Comparison of ENCODE assay signal across 8 cellular contexts in genomic region chr11:46243796-46244109, GRCh38. TPM values are rescaled to one million over a fixed set of nuclear protein-coding genes. Genes with fewer than 3 reads are reported as not detected.
A peak's percentile ranks its signal among the peaks of the same experiment; 100 is the strongest.
DNase-seq lines count a peak whose midpoint lies in the region; FAIRE-seq and TF ChIP-seq lines count a peak whose summit lies in the region.

No MANE protein-coding gene starts in this region.

- no peak for DNase-seq in GM12865 (ENCODE audit: low read depth)
- DNase-seq in T-helper 2 cell treated with Interferon-gamma antibody and Interleukin-4, amounts not matched to agents 5 μg/mL and 100 μg/mL, for 36 hours (ENCODE audit: low spot score) = no peak
- DNase-seq in fibroblast of pulmonary artery (ENCODE audit: low read depth) = no peak
- no peak for DNase-seq in sigmoid colon
- DNase-seq in DMS79 (lab: John Stamatoyannopoulos, UW) = no peak
- no peak for DNase-seq in GM13977 (ENCODE audit: low spot score)
- no peak for DNase-seq in H54 (ENCODE audit: insufficient read length, low spot score)
- DNase-seq in RPMI8226 = no peak

- no peak for TF ChIP-seq POLR2A in sigmoid colon (IDR thresholded peaks at IDR 0.05)
- TF ChIP-seq POLR2A in H54 (IDR thresholded peaks at IDR 0.05; ENCODE audit: low read depth, low read length) = no peak

- H3K9me3 ChIP-seq in sigmoid colon = no peaks in the 10 kb centered on the region

- no peak for TF ChIP-seq CTCF in GM12865 (IDR thresholded peaks at IDR 0.05; ENCODE audit: insufficient read depth, low read depth, low read length, missing control alignments)
- no peak for TF ChIP-seq CTCF in fibroblast of pulmonary artery (IDR thresholded peaks at IDR 0.05; ENCODE audit: low read length, missing control alignments)
- TF ChIP-seq CTCF in sigmoid colon (IDR thresholded peaks at IDR 0.05) = no peak
- TF ChIP-seq CTCF in GM13977 (IDR thresholded peaks at IDR 0.05; ENCODE audit: extremely low read depth, insufficient read depth, missing control alignments) = no peak

- peak overlapping the region; percentile 65 for H3K4me3 ChIP-seq in GM12865 (ENCODE audit: low read depth, low read length)
- H3K4me3 ChIP-seq in fibroblast of pulmonary artery (replicated peaks; ENCODE audit: low read depth, low read length) = peak overlapping the region; percentile 53
- H3K4me3 ChIP-seq in sigmoid colon = peak overlapping the region; percentile 26 to 53 (median 48)

- no peak for TF ChIP-seq EP300 in sigmoid colon (IDR thresholded peaks at IDR 0.05)

- no peaks in the 10 kb centered on the region for H3K36me3 Mint-ChIP-seq in T-helper 2 cell treated with Interferon-gamma antibody and Interleukin-4, amounts not matched to agents 5 μg/mL and 100 μg/mL, for 36 hours (ENCODE audit: low read depth)

- no peaks in the 10 kb centered on the region for H3K27me3 Mint-ChIP-seq in T-helper 2 cell treated with Interferon-gamma antibody and Interleukin-4, amounts not matched to agents 5 μg/mL and 100 μg/mL, for 36 hours (ENCODE audit: low read depth)

- in situ Hi-C loops in GM13977 (cut with MboI; ENCODE audit: low pct_unique_long_range_greater_than_20kb, low sequenced_read_pairs, unreplicated experiment) = loop anchor here (5.0 kb wide), 1 partner anchor 74 kb away; no protein-coding TSS in a partner anchor

- peak overlapping the region; percentile 85 to 93 (median 87) for H3K27ac ChIP-seq in sigmoid colon

- peaks cover 24% of the 10 kb centered on the region for H3K4me1 Mint-ChIP-seq in T-helper 2 cell treated with Interferon-gamma antibody and Interleukin-4, amounts not matched to agents 5 μg/mL and 100 μg/mL, for 36 hours (ENCODE audit: low read depth)

- H3K27me3 ChIP-seq in sigmoid colon = no peaks in the 10 kb centered on the region

- H3K4me1 ChIP-seq in sigmoid colon = peaks cover 0 to 27% (median 17%) of the 10 kb centered on the region in 4 donors

- H3K4me3 Mint-ChIP-seq in T-helper 2 cell treated with Interferon-gamma antibody and Interleukin-4, amounts not matched to agents 5 μg/mL and 100 μg/mL, for 36 hours = peak overlapping the region; percentile 84

- FAIRE-seq in H54 (lab: Jason Lieb, UNC) = no peak

- 20 to 33% methylated on average over 8 of the region's 8 CpGs for WGBS in sigmoid colon, 2 donors

- peak overlapping the region; percentile 75 for H3K27ac Mint-ChIP-seq in T-helper 2 cell treated with Interferon-gamma antibody and Interleukin-4, amounts not matched to agents 5 μg/mL and 100 μg/mL, for 36 hours

- no peaks in the 10 kb centered on the region for H3K9me3 Mint-ChIP-seq in T-helper 2 cell treated with Interferon-gamma antibody and Interleukin-4, amounts not matched to agents 5 μg/mL and 100 μg/mL, for 36 hours

- intact Hi-C loops in sigmoid colon (cut with DNase I) = loop anchor here (2.0 kb wide), 1 partner anchor 29 kb away; no protein-coding TSS in a partner anchor

- H3K36me3 ChIP-seq in sigmoid colon = no peaks in the 10 kb centered on the region

RNA-seq across cellular contexts. Expression of gene CREB3L1, which starts 33.7 kb away (rescaled TPM):
- 1 to 10 TPM in 3 of 4 donors, under 1 TPM in 1; 0.66 to 7.2 (median 2.6) TPM for total RNA-seq in sigmoid colon
- 10 to 100 TPM; 43.2 to 63.1 (median 44.7) TPM for polyA plus RNA-seq in sigmoid colon
